In genomic region chr1:109530457-109531204, GRCh38 we compare ENCODE assay signal across 1 cellular context.
TF ChIP-seq lines count a peak whose summit lies in the region.

No MANE protein-coding gene starts in this region.

TF ChIP-seq in WTC11, 78 proteins besides CTCF, POLR2A, EP300 and RAD21 (continued from another document):
- no peak for TF ChIP-seq ZNF281 (CRISPR knock-in tag; IDR thresholded peaks at IDR 0.05)
- no peak for TF ChIP-seq ZSCAN18 (CRISPR knock-in tag; IDR thresholded peaks at IDR 0.05)
